In genomic region chr5:76196457-76196856, GRCh38 we compare ENCODE assay signal across 1 cellular context.
TF ChIP-seq lines count a peak whose summit lies in the region.

No MANE protein-coding gene starts in this region.

TF ChIP-seq in GM23338, 12 proteins besides CTCF, POLR2A, EP300 and RAD21 (continued from another document):
- TF ChIP-seq ZNF462 (CRISPR knock-in tag; IDR thresholded peaks at IDR 0.05): no peak
